In the genomic region with DNA sequence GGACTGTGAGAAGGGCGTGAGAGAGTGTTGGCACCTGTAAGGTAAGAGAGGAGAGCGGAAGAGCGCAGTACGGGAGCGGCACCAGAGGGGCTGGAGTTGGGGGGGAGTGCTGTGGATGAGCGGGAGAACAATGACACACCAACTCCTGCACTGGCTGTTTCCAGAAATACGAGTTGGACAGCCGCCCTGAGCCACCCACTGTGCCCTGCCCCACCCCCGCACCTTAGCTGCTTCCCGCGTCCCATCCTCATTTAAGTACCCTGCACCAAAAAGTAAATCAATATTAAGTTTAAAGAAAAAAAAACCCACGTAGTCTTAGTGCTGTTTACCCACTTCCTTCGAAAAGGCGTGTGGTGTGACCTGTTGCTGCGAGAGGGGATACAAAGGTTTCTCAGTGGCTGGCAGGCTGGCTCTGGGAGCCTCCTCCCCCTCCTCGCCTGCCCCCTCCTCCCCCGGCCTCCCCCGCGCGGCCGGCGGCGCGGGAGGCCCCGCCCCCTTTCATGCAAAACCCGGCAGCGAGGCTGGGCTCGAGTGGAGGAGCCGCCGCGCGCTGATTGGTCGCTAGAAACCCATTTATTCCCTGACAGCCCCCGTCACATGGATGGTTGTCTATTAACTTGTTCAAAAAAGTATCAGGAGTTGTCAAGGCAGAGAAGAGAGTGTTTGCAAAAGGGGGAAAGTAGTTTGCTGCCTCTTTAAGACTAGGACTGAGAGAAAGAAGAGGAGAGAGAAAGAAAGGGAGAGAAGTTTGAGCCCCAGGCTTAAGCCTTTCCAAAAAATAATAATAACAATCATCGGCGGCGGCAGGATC, we compare ENCODE assay signal across 8 cellular contexts. TPM values are rescaled to one million over a fixed set of nuclear protein-coding genes. Genes with fewer than 3 reads are reported as not detected.
DNase-seq lines count a peak whose midpoint lies in the region; ATAC-seq and TF ChIP-seq lines count a peak whose summit lies in the region.

Gene SOX2, plus strand, starts transcription at position 601 of the 811 bp plus-strand sequence. CDS start 436 bp downstream, outside the sequence.

- peaks cover 22 to 35% (median 27%) of the 10 kb centered on the region in 4 donors for H3K4me1 ChIP-seq in upper lobe of left lung

- 2 to 3% methylated on average over 30 to 31 of the region's 37 CpGs for WGBS in upper lobe of left lung, 2 donors

- peaks cover 4% of the 10 kb centered on the region for H3K4me1 Mint-ChIP-seq in activated CD8-positive, alpha-beta memory T cell treated with anti-CD3 and anti-CD28 coated beads, Interleukin-2, amount 10 ng/mL, durations not matched to agents 7 days and 5 days

- in situ Hi-C loops in SK-MEL-5 (cut with HindIII; ENCODE audit: low pct_unique_long_range_greater_than_20kb, low sequenced_read_pairs), result no loop called here

- H3K9me3 Mint-ChIP-seq in activated CD8-positive, alpha-beta memory T cell treated with anti-CD3 and anti-CD28 coated beads, Interleukin-2, amount 10 ng/mL, durations not matched to agents 7 days and 5 days (ENCODE audit: low read depth), result no peaks in the 10 kb centered on the region

- no peak for TF ChIP-seq EP300 in upper lobe of left lung (IDR thresholded peaks at IDR 0.05)

- no peak for TF ChIP-seq POLR2A in upper lobe of left lung (IDR thresholded peaks at IDR 0.05)

- H3K4me3 ChIP-seq in upper lobe of left lung, result peak within 1 kb of the TSS in 3 of 4 donors; percentile 22 to 43 (median 42)

- no peak within 1 kb of the TSS for H3K27ac Mint-ChIP-seq in activated CD8-positive, alpha-beta memory T cell treated with anti-CD3 and anti-CD28 coated beads, Interleukin-2, amount 10 ng/mL, durations not matched to agents 7 days and 5 days

- peak within 1 kb of the TSS in 1 of 4 donors; percentile 33 for H3K27ac ChIP-seq in upper lobe of left lung

- peaks cover 0 to 63% (median 36%) of the 10 kb centered on the region in 4 donors for H3K27me3 ChIP-seq in upper lobe of left lung

- H3K4me3 Mint-ChIP-seq in activated CD8-positive, alpha-beta memory T cell treated with anti-CD3 and anti-CD28 coated beads, Interleukin-2, amount 10 ng/mL, durations not matched to agents 7 days and 5 days, result no peak within 1 kb of the TSS

- no peak for TF ChIP-seq CTCF in upper lobe of left lung (IDR thresholded peaks at IDR 0.05)

- H3K36me3 Mint-ChIP-seq in activated CD8-positive, alpha-beta memory T cell treated with anti-CD3 and anti-CD28 coated beads, Interleukin-2, amount 10 ng/mL, durations not matched to agents 7 days and 5 days, result no peaks in the 10 kb centered on the region

- peaks cover 75% of the 10 kb centered on the region for H3K27me3 Mint-ChIP-seq in activated CD8-positive, alpha-beta memory T cell treated with anti-CD3 and anti-CD28 coated beads, Interleukin-2, amount 10 ng/mL, durations not matched to agents 7 days and 5 days

- no peaks in the 10 kb centered on the region for H3K9me3 ChIP-seq in upper lobe of left lung

- no peaks in the 10 kb centered on the region for H3K36me3 ChIP-seq in upper lobe of left lung

- DNase-seq in activated CD8-positive, alpha-beta memory T cell treated with anti-CD3 and anti-CD28 coated beads, Interleukin-2, amount 10 ng/mL, durations not matched to agents 7 days and 5 days, result no peak
- DNase-seq in activated CD8-positive, alpha-beta memory T cell treated with anti-CD3 and anti-CD28 coated beads for 24 hours, result no peak
- DNase-seq in NCI-H1048 (lab: John Stamatoyannopoulos, UW), result peak; percentile 59
- peak; percentile 84 for DNase-seq in SK-MEL-5 (ENCODE audit: low read depth, low spot score)
- peak; percentile 95 for DNase-seq in epidermal melanocyte (ENCODE audit: insufficient read length, low spot score)
- DNase-seq in midbrain (lab: John Stamatoyannopoulos, UW), result peak; percentile 95
- DNase-seq in upper lobe of left lung, result peak; percentile 62 to 91
- no peak for DNase-seq in RKO (ENCODE audit: low spot score)

- peak; percentile 33 for ATAC-seq in activated CD8-positive, alpha-beta memory T cell treated with anti-CD3 and anti-CD28 coated beads, Interleukin-2, amount 10 ng/mL, durations not matched to agents 7 days and 5 days
- peak; percentile 60 to 63 for ATAC-seq in upper lobe of left lung (ENCODE audit: low FRiP score in 2 of 2)

- CTCF ChIA-PET in activated CD8-positive, alpha-beta memory T cell treated with anti-CD3 and anti-CD28 coated beads, Interleukin-2, amount 10 ng/mL, durations not matched to agents 7 days and 5 days (lab: Charles Lee), result interaction anchor here (0.7 to 0.9 kb wide), 2 partner anchors 10 to 972 kb away, joined by 3 to 5 read pairs; no protein-coding TSS in a partner anchor

RNA-seq across cellular contexts. Expression of gene SOX2, which starts in this region (rescaled TPM):
- not detected for total RNA-seq in activated CD8-positive, alpha-beta memory T cell treated with anti-CD3 and anti-CD28 coated beads, Interleukin-2, amount 10 ng/mL, durations not matched to agents 7 days and 5 days
- 0.45 and 1.2 TPM in 2 replicates for total RNA-seq in SK-MEL-5 (2014; rRNA removed; shearing (Covaris generic))
- 1.00 and 1.7 TPM in 2 replicates for polyA plus RNA-seq in SK-MEL-5 (2015; cell fraction: cytosol; rRNA removed)
- polyA plus RNA-seq in SK-MEL-5 (2015; cell fraction: nucleus; rRNA removed), result 0.49 and 1.2 TPM in 2 replicates
- 10 to 100 TPM in 1 of 6 donors, 1 to 10 TPM in 4, under 1 TPM in 1; 0.57 to 16.4 (median 2.8) TPM for total RNA-seq in upper lobe of left lung

Comparison
In these comparisons a context has a peak if more than half of its experiments do, and no peak if none do; other contexts are left out.
1. Peak in ATAC-seq in activated CD8-positive, alpha-beta memory T cell treated with anti-CD3 and anti-CD28 coated beads, Interleukin-2, amount 10 ng/mL, durations not matched to agents 7 days and 5 days; RNA of the gene not detected or under 1 TPM.
2. DNase-seq: peak in NCI-H1048 (single experiment), SK-MEL-5 (single experiment), epidermal melanocyte (single experiment), midbrain (single experiment) and upper lobe of left lung (2 of 2); none in activated CD8-positive, alpha-beta memory T cell treated with anti-CD3 and anti-CD28 coated beads, Interleukin-2, amount 10 ng/mL, durations not matched to agents 7 days and 5 days (single experiment), activated CD8-positive, alpha-beta memory T cell treated with anti-CD3 and anti-CD28 coated beads for 24 hours (single experiment) and RKO (single experiment).